ENCODE assay signal across 20 cellular contexts in the genomic region with DNA sequence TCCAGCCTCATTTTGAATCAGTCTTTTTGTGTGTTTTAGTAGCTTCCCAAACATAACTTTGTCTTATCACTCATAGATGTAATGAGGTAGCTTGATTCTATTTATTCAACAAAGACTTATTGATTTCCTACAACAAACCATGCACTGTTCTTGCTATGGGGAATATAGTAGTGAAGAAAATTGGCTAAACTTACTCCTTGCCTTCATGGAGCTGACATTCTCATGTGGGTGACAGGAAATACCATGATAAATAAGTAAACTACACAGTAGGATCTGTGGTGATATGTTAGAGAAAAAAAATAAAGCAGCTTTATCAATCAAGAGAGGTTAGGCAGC.
DNase-seq lines count a peak whose midpoint lies in the region; ATAC-seq and TF ChIP-seq lines count a peak whose summit lies in the region.
"Had no signal": no experiment of that assay in that cellular context is flagged by ENCODE, and none has a peak within 500 bp of the region (broad histone marks: within the 10 kb centered on the region; RNA-seq: fewer than 3 reads in every experiment).

No MANE protein-coding gene starts in this region.

- peaks cover 15% of the 10 kb centered on the region for H3K9me3 Mint-ChIP-seq in progenitor cell of endocrine pancreas (ENCODE audit: low read depth)
- H3K9me3 Mint-ChIP-seq in activated CD4-positive, alpha-beta memory T cell treated with anti-CD3 and anti-CD28 coated beads for 36 hours, result no peaks in the 10 kb centered on the region
- H3K9me3 Mint-ChIP-seq: activated CD4-positive, alpha-beta T cell treated with anti-CD3 and anti-CD28 coated beads, Interleukin-2, amount 10 ng/mL, durations not matched to agents 7 days and 5 days had no signal

- H3K36me3 Mint-ChIP-seq in progenitor cell of endocrine pancreas (ENCODE audit: insufficient read depth), result peaks cover 2% of the 10 kb centered on the region
- H3K36me3 Mint-ChIP-seq in activated CD4-positive, alpha-beta memory T cell treated with anti-CD3 and anti-CD28 coated beads for 36 hours, result no peaks in the 10 kb centered on the region

- ATAC-seq in GM19452 (IDR thresholded peaks at IDR 0.05; ENCODE audit: unreplicated experiment), result peak; percentile 5
- peak; percentile 7 for ATAC-seq in HG03558 (IDR thresholded peaks at IDR 0.05; ENCODE audit: extremely low read depth, unreplicated experiment)

- CTCF ChIA-PET in activated CD4-positive, alpha-beta memory T cell treated with anti-CD3 and anti-CD28 coated beads for 36 hours (lab: Charles Lee), result no interaction called here

- H3K4me3 ChIP-seq in brain microvascular endothelial cell (ENCODE audit: low read depth, low read length) (no peak overlapping the region), H7 (ENCODE audit: insufficient read depth, low read depth, low read length) (no peak overlapping the region)
- H3K4me3 ChIP-seq: thyroid gland had no signal

- DNase-seq in brain microvascular endothelial cell (no peak), progenitor cell of endocrine pancreas (ENCODE audit: low spot score, unreplicated experiment) (no peak), H7 (no peak), posterior cingulate gyrus (no peak), HuH-7.5 (ENCODE audit: low spot score) (no peak)
- DNase-seq in activated CD4-positive, alpha-beta memory T cell treated with anti-CD3 and anti-CD28 coated beads for 36 hours, result no peak
- DNase-seq: activated CD4-positive, alpha-beta T cell treated with anti-CD3 and anti-CD28 coated beads, Interleukin-2, amount 10 ng/mL, durations not matched to agents 7 days and 5 days; activated gamma-delta T cell treated with Interleukin-2 at 50 U/mL for 16 hours; amygdala; COR-L47; effector CD8-positive, alpha-beta T cell; GOT3; Kasumi-1; kidney; NCI-H1105; NCI-H748 treated with DMSO at 0.1 percent for 48 hours; thyroid gland had no signal

- H3K27ac Mint-ChIP-seq in progenitor cell of endocrine pancreas, result peak overlapping the region; percentile 33
- no peak overlapping the region for H3K27ac Mint-ChIP-seq in activated CD4-positive, alpha-beta memory T cell treated with anti-CD3 and anti-CD28 coated beads for 36 hours
- H3K27ac Mint-ChIP-seq: activated CD4-positive, alpha-beta T cell treated with anti-CD3 and anti-CD28 coated beads, Interleukin-2, amount 10 ng/mL, durations not matched to agents 7 days and 5 days; B cell had no signal

- H3K36me3 ChIP-seq in brain microvascular endothelial cell (replicated peaks) (no peaks in the 10 kb centered on the region), H7 (replicated peaks; ENCODE audit: control insufficient read depth, insufficient read depth, low read length) (no peaks in the 10 kb centered on the region)
- H3K36me3 ChIP-seq: thyroid gland had no signal

- TF ChIP-seq CTCF in brain microvascular endothelial cell (IDR thresholded peaks at IDR 0.05; ENCODE audit: low read depth, low read length, missing control alignments), result no peak
- TF ChIP-seq CTCF in progenitor cell of endocrine pancreas (IDR thresholded peaks at IDR 0.05; ENCODE audit: unreplicated experiment), result no peak

- H3K27me3 ChIP-seq in brain microvascular endothelial cell (replicated peaks) (no peaks in the 10 kb centered on the region), H7 (ENCODE audit: control insufficient read depth, insufficient read depth, low read length) (no peaks in the 10 kb centered on the region)
- H3K27me3 ChIP-seq: thyroid gland had no signal

- H3K4me1 Mint-ChIP-seq in progenitor cell of endocrine pancreas (ENCODE audit: low read depth), result peaks cover 5% of the 10 kb centered on the region
- H3K4me1 Mint-ChIP-seq in activated CD4-positive, alpha-beta memory T cell treated with anti-CD3 and anti-CD28 coated beads for 36 hours (ENCODE audit: low read depth), result peaks cover 2% of the 10 kb centered on the region
- H3K4me1 Mint-ChIP-seq: activated CD4-positive, alpha-beta T cell treated with anti-CD3 and anti-CD28 coated beads, Interleukin-2, amount 10 ng/mL, durations not matched to agents 7 days and 5 days had no signal

- in situ Hi-C loops in brain microvascular endothelial cell (cut with HindIII; ENCODE audit: low pct_ligation_motif_present, low sequenced_read_pairs), result no loop called here

- intact Hi-C loops in posterior cingulate gyrus (cut with DNase I), result no loop called here
- intact Hi-C loops in activated CD4-positive, alpha-beta memory T cell treated with anti-CD3 and anti-CD28 coated beads for 36 hours (cut with micrococcal nuclease), result no loop called here

- peak overlapping the region; percentile 57 for H3K27ac ChIP-seq in brain microvascular endothelial cell
- H3K27ac ChIP-seq: thyroid gland had no signal

- no peaks in the 10 kb centered on the region for H3K27me3 Mint-ChIP-seq in progenitor cell of endocrine pancreas
- peaks cover 12% of the 10 kb centered on the region for H3K27me3 Mint-ChIP-seq in activated CD4-positive, alpha-beta memory T cell treated with anti-CD3 and anti-CD28 coated beads for 36 hours
- H3K27me3 Mint-ChIP-seq: B cell had no signal

- H3K4me3 Mint-ChIP-seq in progenitor cell of endocrine pancreas (ENCODE audit: low read depth), result no peak overlapping the region
- no peak overlapping the region for H3K4me3 Mint-ChIP-seq in activated CD4-positive, alpha-beta memory T cell treated with anti-CD3 and anti-CD28 coated beads for 36 hours
- H3K4me3 Mint-ChIP-seq: activated CD4-positive, alpha-beta T cell treated with anti-CD3 and anti-CD28 coated beads, Interleukin-2, amount 10 ng/mL, durations not matched to agents 7 days and 5 days; B cell had no signal

- POLR2A ChIA-PET in activated CD4-positive, alpha-beta memory T cell treated with anti-CD3 and anti-CD28 coated beads for 36 hours (lab: Charles Lee), result interaction anchor here (1.0 kb wide), 1 partner anchor 264 kb away, joined by 3 read pairs; no protein-coding TSS in a partner anchor
